27 cellular contexts compared by ENCODE assay signal in genomic region chr2:177190941-177191340, GRCh38.
"Had no signal": no experiment of that assay in that cellular context is flagged by ENCODE, and none has a peak within 500 bp of the region (broad histone marks: within the 10 kb centered on the region; RNA-seq: fewer than 3 reads in every experiment).

No MANE protein-coding gene starts in this region.

- H3K36me3 ChIP-seq: colonic mucosa, esophagus squamous epithelium, gastrocnemius medialis, heart right ventricle, left lung, lower lobe of right lung had no signal

- H3K9me3 ChIP-seq: colonic mucosa, esophagus squamous epithelium, gastrocnemius medialis, heart right ventricle, left lung, lower lobe of right lung had no signal

- DNase-seq: colonic mucosa; cortex of kidney; effector CD8-positive, alpha-beta T cell; effector memory CD8-positive, alpha-beta T cell; endodermal cell; erythroblast; esophagus squamous epithelium; foreskin fibroblast; foreskin melanocyte; gastrocnemius medialis; glutamatergic neuron; head of caudate nucleus; heart right ventricle; hippocampal formation; left cardiac atrium; left lung; left ventricle myocardium superior; lower lobe of right lung; mesenchymal stem cell; naive thymus-derived CD4-positive, alpha-beta T cell had no signal

- H3K27me3 Mint-ChIP-seq: dendritic cell treated with granulocyte-macrophage colony-stimulating factor and Interleukin-4, amounts not matched to agents 40 ng/mL and 50 ng/mL, for 4 days; effector memory CD8-positive, alpha-beta T cell had no signal

- H3K27ac Mint-ChIP-seq: dendritic cell treated with granulocyte-macrophage colony-stimulating factor and Interleukin-4, amounts not matched to agents 40 ng/mL and 50 ng/mL, for 4 days; effector memory CD8-positive, alpha-beta T cell; endodermal cell; mesothelial cell of epicardium; naive thymus-derived CD4-positive, alpha-beta T cell had no signal

- H3K27me3 ChIP-seq: colonic mucosa, esophagus squamous epithelium, gastrocnemius medialis, heart right ventricle, left lung had no signal

- H3K27ac ChIP-seq: colonic mucosa, epithelial cell of prostate, esophagus squamous epithelium, gastrocnemius medialis, heart right ventricle, left lung, lower lobe of right lung had no signal

- H3K4me1 ChIP-seq: esophagus squamous epithelium, gastrocnemius medialis, left lung, lower lobe of right lung had no signal

- H3K36me3 Mint-ChIP-seq: mesothelial cell of epicardium had no signal

- H3K4me3 Mint-ChIP-seq: dendritic cell treated with granulocyte-macrophage colony-stimulating factor and Interleukin-4, amounts not matched to agents 40 ng/mL and 50 ng/mL, for 4 days; endodermal cell; mesothelial cell of epicardium; naive thymus-derived CD4-positive, alpha-beta T cell had no signal

- H3K4me3 ChIP-seq: colonic mucosa, esophagus squamous epithelium, gastrocnemius medialis, heart right ventricle, left lung, lower lobe of right lung had no signal

- FAIRE-seq: endometrium, islet of Langerhans, keratinocyte had no signal

- ATAC-seq: effector memory CD8-positive, alpha-beta T cell; esophagus mucosa; gastrocnemius medialis; heart right ventricle; left cardiac atrium; left lung; left ventricle myocardium superior; lower lobe of right lung; naive thymus-derived CD4-positive, alpha-beta T cell had no signal
